In the genomic region with DNA sequence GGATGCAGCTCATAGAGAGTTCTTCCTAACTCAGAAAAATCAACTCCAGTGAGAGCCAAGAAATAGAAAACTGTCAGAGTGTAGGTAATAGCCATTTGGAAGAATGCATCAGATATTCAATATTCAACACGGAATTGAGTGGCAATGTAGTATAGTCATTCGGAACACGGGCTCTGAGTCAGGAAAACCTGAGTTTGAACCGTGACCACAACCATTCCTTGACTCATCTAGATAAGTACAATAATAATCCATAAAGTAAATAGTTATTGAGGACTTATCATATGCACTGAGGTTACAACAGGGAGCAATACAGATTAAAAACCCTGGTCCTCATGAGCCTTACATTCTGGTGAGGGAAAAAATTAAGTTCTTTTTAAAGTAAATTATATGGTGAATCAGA, we compare ENCODE assay signal across 1 cellular context.
TF ChIP-seq lines count a peak whose summit lies in the region.

No MANE protein-coding gene starts in this region.

TF ChIP-seq in K562, 482 proteins besides CTCF, POLR2A, EP300 and RAD21 (continued from another document):
- TF ChIP-seq, protein P1, sequence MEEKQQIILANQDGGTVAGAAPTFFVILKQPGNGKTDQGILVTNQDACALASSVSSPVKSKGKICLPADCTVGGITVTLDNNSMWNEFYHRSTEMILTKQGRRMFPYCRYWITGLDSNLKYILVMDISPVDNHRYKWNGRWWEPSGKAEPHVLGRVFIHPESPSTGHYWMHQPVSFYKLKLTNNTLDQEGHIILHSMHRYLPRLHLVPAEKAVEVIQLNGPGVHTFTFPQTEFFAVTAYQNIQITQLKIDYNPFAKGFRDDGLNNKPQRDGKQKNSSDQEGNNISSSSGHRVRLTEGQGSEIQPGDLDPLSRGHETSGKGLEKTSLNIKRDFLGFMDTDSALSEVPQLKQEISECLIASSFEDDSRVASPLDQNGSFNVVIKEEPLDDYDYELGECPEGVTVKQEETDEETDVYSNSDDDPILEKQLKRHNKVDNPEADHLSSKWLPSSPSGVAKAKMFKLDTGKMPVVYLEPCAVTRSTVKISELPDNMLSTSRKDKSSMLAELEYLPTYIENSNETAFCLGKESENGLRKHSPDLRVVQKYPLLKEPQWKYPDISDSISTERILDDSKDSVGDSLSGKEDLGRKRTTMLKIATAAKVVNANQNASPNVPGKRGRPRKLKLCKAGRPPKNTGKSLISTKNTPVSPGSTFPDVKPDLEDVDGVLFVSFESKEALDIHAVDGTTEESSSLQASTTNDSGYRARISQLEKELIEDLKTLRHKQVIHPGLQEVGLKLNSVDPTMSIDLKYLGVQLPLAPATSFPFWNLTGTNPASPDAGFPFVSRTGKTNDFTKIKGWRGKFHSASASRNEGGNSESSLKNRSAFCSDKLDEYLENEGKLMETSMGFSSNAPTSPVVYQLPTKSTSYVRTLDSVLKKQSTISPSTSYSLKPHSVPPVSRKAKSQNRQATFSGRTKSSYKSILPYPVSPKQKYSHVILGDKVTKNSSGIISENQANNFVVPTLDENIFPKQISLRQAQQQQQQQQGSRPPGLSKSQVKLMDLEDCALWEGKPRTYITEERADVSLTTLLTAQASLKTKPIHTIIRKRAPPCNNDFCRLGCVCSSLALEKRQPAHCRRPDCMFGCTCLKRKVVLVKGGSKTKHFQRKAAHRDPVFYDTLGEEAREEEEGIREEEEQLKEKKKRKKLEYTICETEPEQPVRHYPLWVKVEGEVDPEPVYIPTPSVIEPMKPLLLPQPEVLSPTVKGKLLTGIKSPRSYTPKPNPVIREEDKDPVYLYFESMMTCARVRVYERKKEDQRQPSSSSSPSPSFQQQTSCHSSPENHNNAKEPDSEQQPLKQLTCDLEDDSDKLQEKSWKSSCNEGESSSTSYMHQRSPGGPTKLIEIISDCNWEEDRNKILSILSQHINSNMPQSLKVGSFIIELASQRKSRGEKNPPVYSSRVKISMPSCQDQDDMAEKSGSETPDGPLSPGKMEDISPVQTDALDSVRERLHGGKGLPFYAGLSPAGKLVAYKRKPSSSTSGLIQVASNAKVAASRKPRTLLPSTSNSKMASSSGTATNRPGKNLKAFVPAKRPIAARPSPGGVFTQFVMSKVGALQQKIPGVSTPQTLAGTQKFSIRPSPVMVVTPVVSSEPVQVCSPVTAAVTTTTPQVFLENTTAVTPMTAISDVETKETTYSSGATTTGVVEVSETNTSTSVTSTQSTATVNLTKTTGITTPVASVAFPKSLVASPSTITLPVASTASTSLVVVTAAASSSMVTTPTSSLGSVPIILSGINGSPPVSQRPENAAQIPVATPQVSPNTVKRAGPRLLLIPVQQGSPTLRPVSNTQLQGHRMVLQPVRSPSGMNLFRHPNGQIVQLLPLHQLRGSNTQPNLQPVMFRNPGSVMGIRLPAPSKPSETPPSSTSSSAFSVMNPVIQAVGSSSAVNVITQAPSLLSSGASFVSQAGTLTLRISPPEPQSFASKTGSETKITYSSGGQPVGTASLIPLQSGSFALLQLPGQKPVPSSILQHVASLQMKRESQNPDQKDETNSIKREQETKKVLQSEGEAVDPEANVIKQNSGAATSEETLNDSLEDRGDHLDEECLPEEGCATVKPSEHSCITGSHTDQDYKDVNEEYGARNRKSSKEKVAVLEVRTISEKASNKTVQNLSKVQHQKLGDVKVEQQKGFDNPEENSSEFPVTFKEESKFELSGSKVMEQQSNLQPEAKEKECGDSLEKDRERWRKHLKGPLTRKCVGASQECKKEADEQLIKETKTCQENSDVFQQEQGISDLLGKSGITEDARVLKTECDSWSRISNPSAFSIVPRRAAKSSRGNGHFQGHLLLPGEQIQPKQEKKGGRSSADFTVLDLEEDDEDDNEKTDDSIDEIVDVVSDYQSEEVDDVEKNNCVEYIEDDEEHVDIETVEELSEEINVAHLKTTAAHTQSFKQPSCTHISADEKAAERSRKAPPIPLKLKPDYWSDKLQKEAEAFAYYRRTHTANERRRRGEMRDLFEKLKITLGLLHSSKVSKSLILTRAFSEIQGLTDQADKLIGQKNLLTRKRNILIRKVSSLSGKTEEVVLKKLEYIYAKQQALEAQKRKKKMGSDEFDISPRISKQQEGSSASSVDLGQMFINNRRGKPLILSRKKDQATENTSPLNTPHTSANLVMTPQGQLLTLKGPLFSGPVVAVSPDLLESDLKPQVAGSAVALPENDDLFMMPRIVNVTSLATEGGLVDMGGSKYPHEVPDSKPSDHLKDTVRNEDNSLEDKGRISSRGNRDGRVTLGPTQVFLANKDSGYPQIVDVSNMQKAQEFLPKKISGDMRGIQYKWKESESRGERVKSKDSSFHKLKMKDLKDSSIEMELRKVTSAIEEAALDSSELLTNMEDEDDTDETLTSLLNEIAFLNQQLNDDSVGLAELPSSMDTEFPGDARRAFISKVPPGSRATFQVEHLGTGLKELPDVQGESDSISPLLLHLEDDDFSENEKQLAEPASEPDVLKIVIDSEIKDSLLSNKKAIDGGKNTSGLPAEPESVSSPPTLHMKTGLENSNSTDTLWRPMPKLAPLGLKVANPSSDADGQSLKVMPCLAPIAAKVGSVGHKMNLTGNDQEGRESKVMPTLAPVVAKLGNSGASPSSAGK (IDR thresholded peaks at IDR 0.05) = no peak
- TF ChIP-seq, protein P2, sequence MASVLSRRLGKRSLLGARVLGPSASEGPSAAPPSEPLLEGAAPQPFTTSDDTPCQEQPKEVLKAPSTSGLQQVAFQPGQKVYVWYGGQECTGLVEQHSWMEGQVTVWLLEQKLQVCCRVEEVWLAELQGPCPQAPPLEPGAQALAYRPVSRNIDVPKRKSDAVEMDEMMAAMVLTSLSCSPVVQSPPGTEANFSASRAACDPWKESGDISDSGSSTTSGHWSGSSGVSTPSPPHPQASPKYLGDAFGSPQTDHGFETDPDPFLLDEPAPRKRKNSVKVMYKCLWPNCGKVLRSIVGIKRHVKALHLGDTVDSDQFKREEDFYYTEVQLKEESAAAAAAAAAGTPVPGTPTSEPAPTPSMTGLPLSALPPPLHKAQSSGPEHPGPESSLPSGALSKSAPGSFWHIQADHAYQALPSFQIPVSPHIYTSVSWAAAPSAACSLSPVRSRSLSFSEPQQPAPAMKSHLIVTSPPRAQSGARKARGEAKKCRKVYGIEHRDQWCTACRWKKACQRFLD (CRISPR knock-in tag; IDR thresholded peaks at IDR 0.05) = no peak
- TF ChIP-seq FOSL1 (tag; conservative IDR thresholded peaks at IDR 0.05) (peak; percentile 60; the same call in 1 of the 2 replicates), POU5F1 (IDR thresholded peaks at IDR 0.05; ENCODE audit: borderline replicate concordance, low read depth, low read length, partially characterized antibody) (no peak), ZNF766 (CRISPR knock-in tag; conservative IDR thresholded peaks at IDR 0.05) (no peak)
- TF ChIP-seq, protein P3, sequence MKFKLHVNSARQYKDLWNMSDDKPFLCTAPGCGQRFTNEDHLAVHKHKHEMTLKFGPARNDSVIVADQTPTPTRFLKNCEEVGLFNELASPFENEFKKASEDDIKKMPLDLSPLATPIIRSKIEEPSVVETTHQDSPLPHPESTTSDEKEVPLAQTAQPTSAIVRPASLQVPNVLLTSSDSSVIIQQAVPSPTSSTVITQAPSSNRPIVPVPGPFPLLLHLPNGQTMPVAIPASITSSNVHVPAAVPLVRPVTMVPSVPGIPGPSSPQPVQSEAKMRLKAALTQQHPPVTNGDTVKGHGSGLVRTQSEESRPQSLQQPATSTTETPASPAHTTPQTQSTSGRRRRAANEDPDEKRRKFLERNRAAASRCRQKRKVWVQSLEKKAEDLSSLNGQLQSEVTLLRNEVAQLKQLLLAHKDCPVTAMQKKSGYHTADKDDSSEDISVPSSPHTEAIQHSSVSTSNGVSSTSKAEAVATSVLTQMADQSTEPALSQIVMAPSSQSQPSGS (CRISPR knock-in tag; IDR thresholded peaks at IDR 0.05) = no peak
- TF ChIP-seq, protein P4, sequence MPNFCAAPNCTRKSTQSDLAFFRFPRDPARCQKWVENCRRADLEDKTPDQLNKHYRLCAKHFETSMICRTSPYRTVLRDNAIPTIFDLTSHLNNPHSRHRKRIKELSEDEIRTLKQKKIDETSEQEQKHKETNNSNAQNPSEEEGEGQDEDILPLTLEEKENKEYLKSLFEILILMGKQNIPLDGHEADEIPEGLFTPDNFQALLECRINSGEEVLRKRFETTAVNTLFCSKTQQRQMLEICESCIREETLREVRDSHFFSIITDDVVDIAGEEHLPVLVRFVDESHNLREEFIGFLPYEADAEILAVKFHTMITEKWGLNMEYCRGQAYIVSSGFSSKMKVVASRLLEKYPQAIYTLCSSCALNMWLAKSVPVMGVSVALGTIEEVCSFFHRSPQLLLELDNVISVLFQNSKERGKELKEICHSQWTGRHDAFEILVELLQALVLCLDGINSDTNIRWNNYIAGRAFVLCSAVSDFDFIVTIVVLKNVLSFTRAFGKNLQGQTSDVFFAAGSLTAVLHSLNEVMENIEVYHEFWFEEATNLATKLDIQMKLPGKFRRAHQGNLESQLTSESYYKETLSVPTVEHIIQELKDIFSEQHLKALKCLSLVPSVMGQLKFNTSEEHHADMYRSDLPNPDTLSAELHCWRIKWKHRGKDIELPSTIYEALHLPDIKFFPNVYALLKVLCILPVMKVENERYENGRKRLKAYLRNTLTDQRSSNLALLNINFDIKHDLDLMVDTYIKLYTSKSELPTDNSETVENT (CRISPR knock-in tag; IDR thresholded peaks at IDR 0.05) = no peak
